ENCODE assay signal across 23 cellular contexts in the genomic region with DNA sequence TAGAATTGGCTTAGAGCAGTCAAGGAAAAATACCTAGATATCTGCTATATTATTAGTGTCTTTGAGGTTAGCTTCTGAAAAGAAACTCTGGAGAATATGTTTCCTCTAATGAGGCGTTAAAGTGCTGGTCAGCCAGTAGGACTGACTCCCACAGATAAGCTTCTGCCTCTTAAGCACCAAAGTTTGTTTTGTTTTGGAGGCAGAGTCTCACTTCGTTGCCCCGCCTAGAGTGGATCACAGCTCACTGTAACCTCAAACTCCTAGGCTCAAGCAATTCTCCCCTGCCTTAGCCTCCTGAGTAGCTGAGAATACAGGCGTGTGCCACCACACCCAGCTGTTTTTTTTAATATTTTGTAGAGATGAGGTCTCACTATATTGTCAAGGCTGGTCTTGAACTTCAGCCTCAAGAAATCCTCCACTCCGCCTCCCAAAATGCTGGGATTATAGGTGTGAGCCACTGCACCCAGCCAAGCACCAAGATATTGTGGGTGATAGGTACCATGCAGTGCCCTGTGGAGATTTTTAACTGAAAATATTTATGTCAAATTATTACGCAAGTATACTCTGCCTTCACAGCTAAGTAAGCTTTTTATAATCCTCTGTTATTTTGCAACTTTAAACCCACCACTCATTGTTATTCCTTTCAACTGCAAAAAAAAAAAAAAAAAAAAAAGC. TPM values are rescaled to one million over a fixed set of nuclear protein-coding genes. Genes with fewer than 3 reads are reported as not detected.
A peak's percentile ranks its signal among the peaks of the same experiment; 100 is the strongest.
DNase-seq lines count a peak whose midpoint lies in the region; ATAC-seq, FAIRE-seq and TF ChIP-seq lines count a peak whose summit lies in the region.
"Had no signal": no experiment of that assay in that cellular context is flagged by ENCODE, and none has a peak within 500 bp of the region (broad histone marks: within the 10 kb centered on the region; RNA-seq: fewer than 3 reads in every experiment).

No MANE protein-coding gene starts in this region.

- H3K4me1 Mint-ChIP-seq in natural killer cell, result peaks cover 19 to 29% of the 10 kb centered on the region in 2 donors

- POLR2A ChIA-PET in K562 (lab: Yijun Ruan, JAX), result interaction anchor here (0.8 kb wide), 1 partner anchor 15 kb away, joined by 4 read pairs; no protein-coding TSS in a partner anchor

- in situ Hi-C loops in K562 (cut with MboI), result no loop called here

- no peak for TF ChIP-seq EP300 in K562 (IDR thresholded peaks at IDR 0.05; ENCODE audit: low read length)

- no peaks in the 10 kb centered on the region for H3K27me3 ChIP-seq in K562 (ENCODE audit: control insufficient read depth in 2 of 2, insufficient read depth in 2 of 2, low read length in 2 of 2)
- H3K27me3 ChIP-seq in osteoblast (ENCODE audit: insufficient read depth, low read length), result no peaks in the 10 kb centered on the region

- no peak for TF ChIP-seq RAD21 in K562 (CRISPR knock-in tag; conservative IDR thresholded peaks at IDR 0.05 in 1 of 2, IDR thresholded peaks at IDR 0.05 in 1 of 2)

- ATAC-seq in K562 (peak; percentile 81), natural killer cell (peak; percentile 55 to 62 (median 56))
- ATAC-seq: PC-3, SK-N-SH treated with all-trans-retinoic acid at 6 μM for 48 hours had no signal

- H3K9ac ChIP-seq in K562 (ENCODE audit: insufficient read depth in 1 of 2, low read depth in 2 of 2, low read length in 2 of 2), result no peak overlapping the region

- H4K20me1 ChIP-seq in K562 (replicated peaks; ENCODE audit: control insufficient read depth, insufficient read depth, low read length) (no peaks in the 10 kb centered on the region), osteoblast (ENCODE audit: insufficient read depth, low read length) (no peaks in the 10 kb centered on the region)

- H3K9me3 ChIP-seq in K562 (replicated peaks; ENCODE audit: control insufficient read depth, insufficient read depth, low read depth, low read length), result no peaks in the 10 kb centered on the region
- H3K9me3 ChIP-seq in osteoblast (ENCODE audit: low read depth, low read length), result peaks cover 2% of the 10 kb centered on the region

- no peak overlapping the region for H3K27ac ChIP-seq in K562 (ENCODE audit: extremely low read depth, low read depth, low read length)
- H3K27ac ChIP-seq in osteoblast (ENCODE audit: low read depth, low read length), result no peak overlapping the region
- H3K27ac ChIP-seq: 22Rv1, C4-2B had no signal

- TF ChIP-seq POLR2A in NB4 (IDR thresholded peaks at IDR 0.05; ENCODE audit: extremely low read depth, insufficient read length) (no peak), K562 (conservative IDR thresholded peaks at IDR 0.05) (no peak)

- no peaks in the 10 kb centered on the region for H3K9me1 ChIP-seq in K562 (ENCODE audit: control insufficient read depth, insufficient read depth, low read length)

- H3K4me2 ChIP-seq in K562 (ENCODE audit: insufficient read depth, low read length) (no peak overlapping the region), osteoblast (ENCODE audit: insufficient read depth, low read length) (no peak overlapping the region)

- H3K4me1 ChIP-seq in K562 (replicated peaks in 1 of 2; ENCODE audit: control insufficient read depth in 2 of 2, insufficient read depth in 2 of 2, low read length in 2 of 2), result peaks cover 0 to 4% of the 10 kb centered on the region in 2 experiments; a peak in 2 of 5 replicates
- H3K4me1 ChIP-seq in osteoblast (ENCODE audit: insufficient read depth, low read length), result peaks cover 11% of the 10 kb centered on the region

- TF ChIP-seq CTCF in NB4 (IDR thresholded peaks at IDR 0.05; ENCODE audit: low read depth, low read length) (no peak), K562 (IDR thresholded peaks at IDR 0.05 in 2 of 3, conservative IDR thresholded peaks at IDR 0.05 in 1 of 3; ENCODE audit: insufficient read depth in 2 of 3, low read depth in 1 of 3, low read length in 3 of 3) (no peak), natural killer cell (IDR thresholded peaks at IDR 0.05) (no peak), osteoblast (IDR thresholded peaks at IDR 0.05; ENCODE audit: extremely low read depth, low read depth, low read length) (no peak)

- peak overlapping the region; percentile 80 to 88 for H3K27ac Mint-ChIP-seq in natural killer cell

- H3K27me3 Mint-ChIP-seq in natural killer cell (ENCODE audit: low read depth in 2 of 2), result no peaks in the 10 kb centered on the region

- 45% methylated on average over 6 of the region's 6 CpGs for WGBS in K562 (ENCODE audit: insufficient coverage, low coverage, missing lambda C conversion rate)

- intact Hi-C loops in K562 (cut with micrococcal nuclease), result no loop called here
- intact Hi-C loops in natural killer cell (cut with micrococcal nuclease), result no loop called here

- DNase-seq in NK-92 treated with Interleukin-12 subunit alpha and Interleukin-12 subunit beta, amount 100 ng/mL, for 24 hours (lab: John Stamatoyannopoulos, UW), result peak; percentile 44
- DNase-seq in NK-92 (lab: John Stamatoyannopoulos, UW; ENCODE audit: unreplicated experiment) (no peak), NB4 (ENCODE audit: low read depth) (peak; percentile 47), K562 (ENCODE audit: extremely low read depth in 1 of 4, low spot score in 3 of 4) (peak in 2 of 4 experiments; percentile 20 to 40), natural killer cell (no peak), nucleus accumbens (lab: John Stamatoyannopoulos, UW) (no peak), osteoblast (ENCODE audit: insufficient read length, low spot score, missing footprints) (no peak), SW480 (ENCODE audit: low spot score) (no peak)
- DNase-seq: AML-193, GDM1, KG1, NCI-H1436, NCI-H1930, NCI-H226, NCI-H524 treated with DMSO at 0.1 percent for 48 hours, PC-3, RPMI8226, SIG-M5 had no signal

- peak; percentile 40 for FAIRE-seq in K562 (lab: Jason Lieb, UNC)
- FAIRE-seq: GM19239, H1 had no signal

- H3K79me2 ChIP-seq in K562 (ENCODE audit: control insufficient read depth, insufficient read depth, low read length) (no peaks in the 10 kb centered on the region), osteoblast (ENCODE audit: insufficient read depth, low read length) (no peaks in the 10 kb centered on the region)

- H3K4me3 ChIP-seq in NB4 (ENCODE audit: low read depth, low read length), result no peak overlapping the region
- H3K4me3 ChIP-seq in K562, result no peak overlapping the region
- no peak overlapping the region for H3K4me3 ChIP-seq in osteoblast (ENCODE audit: insufficient read depth, low read length)

- H3K36me3 Mint-ChIP-seq in natural killer cell, result no peaks in the 10 kb centered on the region

- H3K9me3 Mint-ChIP-seq in natural killer cell, result no peaks in the 10 kb centered on the region

- H3K36me3 ChIP-seq in K562 (ENCODE audit: control insufficient read depth, insufficient read depth, low read length) (no peaks in the 10 kb centered on the region), osteoblast (ENCODE audit: insufficient read depth, low read length) (no peaks in the 10 kb centered on the region)

- H3K4me3 Mint-ChIP-seq in natural killer cell, result peak overlapping the region; percentile 7

- no TSS peak for BruUV-seq in K562 (replicated peaks; lab: Mats Ljungman, UMichigan)

- CTCF ChIA-PET in K562 (lab: Yijun Ruan, JAX; ENCODE audit: low intra/inter-chr PET ratio), result no interaction called here

- no peak overlapping the region for H2AFZ ChIP-seq in K562 (ENCODE audit: low read depth, low read length)
- no peak overlapping the region for H2AFZ ChIP-seq in osteoblast (ENCODE audit: low read length)

TF ChIP-seq in K562, 482 proteins besides CTCF, POLR2A, EP300 and RAD21 (continues in another document):
- no peak for TF ChIP-seq ZNF197 (CRISPR knock-in tag; IDR thresholded peaks at IDR 0.05; ENCODE audit: low read depth)
- TF ChIP-seq CEBPB (tag; IDR thresholded peaks at IDR 0.05), result peak; percentile 30; the same call in 1 of the 2 replicates
- TF ChIP-seq XRCC4 (IDR thresholded peaks at IDR 0.05; ENCODE audit: extremely low read depth, insufficient read depth, insufficient read length), result no peak
- TF ChIP-seq CREB5 (CRISPR knock-in tag; IDR thresholded peaks at IDR 0.05), result no peak
- 0 out of 2 replicates have a peak, but pooled peaks have one; percentile 17 for TF ChIP-seq ZNF121 (CRISPR knock-in tag; conservative IDR thresholded peaks at IDR 0.05)

RNA-seq across cellular contexts. Expression of gene TMEM171, which starts 24.7 kb away (rescaled TPM):
- not detected in 2 replicates for total RNA-seq in K562 (2011; cell fraction: chromatin; rRNA removed; ENCODE audit: low replicate concordance)
- total RNA-seq in K562 (2011; cell fraction: nucleolus; rRNA removed), result 0.33 TPM in 1 of 2 replicates, not detected in the other
- total RNA-seq in K562 (2011; cell fraction: nucleoplasm; rRNA removed), result not detected in 2 replicates
- not detected in 2 replicates for total RNA-seq in K562 (2014; rRNA removed)
- not detected in 2 replicates for total RNA-seq in K562 (2014; rRNA removed; fragmentation: Illumina TruSeq; extraction: Trizol)
- total RNA-seq in K562 (2015; rRNA removed; fragmentation: Illumina TruSeq; extraction: Trizol), result not detected in 2 replicates
- total RNA-seq in K562 (2021), result not detected in 2 replicates
- 0.08 TPM in 1 of 2 replicates, not detected in the other for polyA plus RNA-seq in K562 (2011; rRNA removed)
- 0.04 and 0.06 TPM in 2 replicates for polyA plus RNA-seq in K562 (2011; cell fraction: cytosol; rRNA removed)
- 0.10 TPM in 1 of 2 replicates, not detected in the other for polyA plus RNA-seq in K562 (2011; cell fraction: nucleus; rRNA removed)
- not detected in 2 replicates for polyA plus RNA-seq in K562 (2012)
- not detected in 2 replicates for polyA plus RNA-seq in K562 (2014; fragmentation: Illumina TruSeq; extraction: Trizol)
- not detected for polyA plus RNA-seq in K562 (2014; fragmentation: Nextera tagmentation; extraction: Ambion mirVana)
- not detected in 2 replicates for polyA plus RNA-seq in K562 (2014; rRNA removed)
- polyA minus RNA-seq in K562 (2011; rRNA and poly(A)+ RNA removed), result not detected in 2 replicates
- not detected in 2 replicates for polyA minus RNA-seq in K562 (2011; cell fraction: cytosol; rRNA and poly(A)+ RNA removed)
- polyA minus RNA-seq in K562 (2011; cell fraction: nucleus; rRNA and poly(A)+ RNA removed), result not detected in 2 replicates
- 1 to 10 TPM in 1 of 3 donors, under 1 TPM in 2; 0.42 to 2.1 (median 0.88) TPM for total RNA-seq in natural killer cell
- total RNA-seq in osteoblast, result 8.0 TPM in 2 replicates

Comparison
In these comparisons a context has a peak if more than half of its experiments do, and no peak if none do; other contexts are left out.
1. DNase-seq: peak in NK-92 treated with Interleukin-12 subunit alpha and Interleukin-12 subunit beta, amount 100 ng/mL, for 24 hours (single experiment) and NB4 (single experiment); none in NK-92 (single experiment), natural killer cell (single experiment), nucleus accumbens (0 of 56), osteoblast (single experiment) and SW480 (single experiment).